In the genomic region with DNA sequence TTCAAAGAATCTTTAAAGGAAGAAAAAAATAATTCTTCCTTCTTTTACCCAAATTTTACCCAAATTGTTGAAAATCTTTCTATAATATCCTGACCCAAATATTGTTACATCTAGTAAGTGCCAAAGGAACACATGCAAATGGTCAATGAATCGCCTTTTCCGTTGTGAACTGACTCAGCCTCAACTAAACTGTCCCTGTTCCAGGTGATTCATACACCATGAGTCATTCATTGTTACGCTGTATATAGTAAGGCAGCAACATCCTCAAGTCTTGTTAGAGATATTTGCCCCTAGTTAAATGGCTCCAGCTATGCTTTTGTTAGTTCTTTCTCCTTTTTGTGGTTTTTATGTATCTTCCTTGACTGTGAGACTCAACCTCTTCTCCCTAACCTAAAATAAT, we compare ENCODE assay signal across 8 cellular contexts. TPM values are rescaled to one million over a fixed set of nuclear protein-coding genes. Genes with fewer than 3 reads are reported as not detected.
DNase-seq lines count a peak whose midpoint lies in the region; ATAC-seq and TF ChIP-seq lines count a peak whose summit lies in the region.

No MANE protein-coding gene starts in this region.

- no peaks in the 10 kb centered on the region for H3K9me3 Mint-ChIP-seq in Calu3 (ENCODE audit: low read depth, unreplicated experiment)

- no peaks in the 10 kb centered on the region for H3K9me3 ChIP-seq in lung (ENCODE audit: control insufficient read depth in 2 of 2, insufficient read depth in 1 of 2, low read length in 1 of 2)

- intact Hi-C loops in Calu3 (cut with micrococcal nuclease; ENCODE audit: unreplicated experiment): loop anchor here (2.0 to 10.0 kb wide), 7 partner anchors 45 to 1112 kb away; no protein-coding TSS in a partner anchor

- peak overlapping the region; percentile 43 for H3K27ac Mint-ChIP-seq in Calu3 (ENCODE audit: unreplicated experiment)

- peaks cover 0 to 2% of the 10 kb centered on the region in 2 donors for H3K4me1 ChIP-seq in lung (ENCODE audit: control insufficient read depth in 2 of 2, insufficient read depth in 2 of 2, low read length in 2 of 2)

- TF ChIP-seq CTCF in Calu3 (IDR thresholded peaks at IDR 0.05; ENCODE audit: unreplicated experiment): no peak
- no peak for TF ChIP-seq CTCF in astrocyte of the spinal cord (IDR thresholded peaks at IDR 0.05; ENCODE audit: low read depth, low read length)
- no peak for TF ChIP-seq CTCF in lung (IDR thresholded peaks at IDR 0.05; ENCODE audit: control extremely low read depth, extremely low read depth)

- H3K36me3 ChIP-seq in lung (ENCODE audit: control insufficient read depth in 2 of 2, insufficient read depth in 2 of 2, low read length in 2 of 2): peaks cover 0 to 6% of the 10 kb centered on the region in 2 donors

- no peaks in the 10 kb centered on the region for H3K27me3 ChIP-seq in lung (ENCODE audit: control insufficient read depth, insufficient read depth)

- H3K4me3 ChIP-seq in astrocyte of the spinal cord (ENCODE audit: low read depth, low read length) (no peak overlapping the region), lung (no peak overlapping the region)

- DNase-seq in Calu3 (peak; percentile 60), NCI-H2196 treated with DMSO at 0.1 percent for 48 hours (lab: John Stamatoyannopoulos, UW; ENCODE audit: unreplicated experiment) (peak; percentile 30), astrocyte of the spinal cord (ENCODE audit: low read depth, low spot score) (peak; percentile 97), lung (ENCODE audit: low spot score) (no peak), NCI-H2081 treated with DMSO at 0.1 percent for 48 hours (lab: John Stamatoyannopoulos, UW) (no peak), NCI-H1417 treated with DMSO at 0.1 percent for 48 hours (lab: John Stamatoyannopoulos, UW) (no peak), activated gamma-delta T cell treated with Interleukin-2 at 50 U/mL for 16 hours (no peak)

- in situ Hi-C loops in astrocyte of the spinal cord (cut with HindIII; ENCODE audit: low sequenced_read_pairs): no loop called here

- peaks cover 43% of the 10 kb centered on the region for H3K36me3 Mint-ChIP-seq in Calu3 (ENCODE audit: insufficient read depth, unreplicated experiment)

- no TSS peak for BruUV-seq in Calu3 (replicated peaks; lab: Mats Ljungman, UMichigan)

- CTCF ChIA-PET in Calu3 (lab: Charles Lee): interaction anchor here (0.6 to 1.0 kb wide), 2 partner anchors 747 to 1116 kb away, joined by 3 to 4 read pairs; no protein-coding TSS in a partner anchor

- H3K4me1 Mint-ChIP-seq in Calu3 (ENCODE audit: low read depth, unreplicated experiment): peaks cover 28% of the 10 kb centered on the region

- no peak overlapping the region for H3K27ac ChIP-seq in lung (ENCODE audit: low read depth in 1 of 2, low read length in 1 of 2)

- WGBS in lung, 2 donors: 27 to 48% methylated on average over 3 of the region's 3 CpGs

- peak; percentile 57 for ATAC-seq in GM21723 (IDR thresholded peaks at IDR 0.05; ENCODE audit: unreplicated experiment)
- ATAC-seq in lung (ENCODE audit: insufficient read depth, low FRiP score): peak; percentile 31

- H3K4me3 Mint-ChIP-seq in Calu3 (ENCODE audit: low read depth, unreplicated experiment): no peak overlapping the region

- H3K27me3 Mint-ChIP-seq in Calu3 (ENCODE audit: unreplicated experiment): no peaks in the 10 kb centered on the region

RNA-seq across cellular contexts. Expression of gene PTGER4, which starts 9.7 kb away (rescaled TPM):
- total RNA-seq in Calu3 (2022) (28.5 and 28.7 TPM in 2 replicates), lung (10 to 100 TPM; 25.5 to 33.6 TPM)
- polyA plus RNA-seq in lung: 10 to 100 TPM in 1 of 2 donors, 1 to 10 TPM in 1; 3.9 to 32.7 TPM

Comparison
In these comparisons a context has a peak if more than half of its experiments do, and no peak if none do; other contexts are left out.
1. DNase-seq: peak in Calu3 (single experiment), NCI-H2196 treated with DMSO at 0.1 percent for 48 hours (single experiment) and astrocyte of the spinal cord (single experiment); none in lung (single experiment), NCI-H2081 treated with DMSO at 0.1 percent for 48 hours (single experiment), NCI-H1417 treated with DMSO at 0.1 percent for 48 hours (single experiment) and activated gamma-delta T cell treated with Interleukin-2 at 50 U/mL for 16 hours (single experiment).